1 cellular context compared by ENCODE assay signal in genomic region chrX:133661962-133662839, GRCh38.
TF ChIP-seq lines count a peak whose summit lies in the region.

No MANE protein-coding gene starts in this region.

TF ChIP-seq in HepG2, 621 proteins besides CTCF, POLR2A, EP300 and RAD21 (continued from another document):
- TF ChIP-seq REST (IDR thresholded peaks at IDR 0.05; ENCODE audit: borderline replicate concordance in 1 of 2, low read depth in 1 of 2, low read length in 2 of 2) (no peak), ZNF354B (CRISPR knock-in tag; IDR thresholded peaks at IDR 0.05) (no peak), RBM22 (optimal IDR thresholded peaks at IDR 0.05; ENCODE audit: low read length) (peak; percentile 100), STAT6 (CRISPR knock-in tag; IDR thresholded peaks at IDR 0.05; ENCODE audit: borderline replicate concordance) (no peak)
TF ChIP-seq in HepG2: peak in this region for 3.
